Comparison of ENCODE assay signal across 8 cellular contexts in genomic region chr15:51094606-51095569, GRCh38. TPM values are rescaled to one million over a fixed set of nuclear protein-coding genes. Genes with fewer than 3 reads are reported as not detected.
DNase-seq lines count a peak whose midpoint lies in the region; ATAC-seq, FAIRE-seq and TF ChIP-seq lines count a peak whose summit lies in the region.

TNFAIP8L3 (minus strand) TSS chr15:51094906; CDS start chr15:51094595, 311 bp downstream.

- peak within 1 kb of the TSS; percentile 69 to 76 for H3K4me3 Mint-ChIP-seq in stimulated activated naive B cell treated with anti-CD40 and anti-IgM and Interleukin-4, amounts not matched to agents 10 μg/mL and 1 μg/mL and 100 μg/mL, for 72 hours

- 0 out of 2 replicates have a peak, but pooled peaks cover 5% of the 10 kb centered on the region for H4K20me1 ChIP-seq in K562 (replicated peaks; ENCODE audit: control insufficient read depth, insufficient read depth, low read length)

- in situ Hi-C loops in K562 (cut with MboI) = no loop called here

- WGBS in HUES64 = 2% methylated on average over 98 of the region's 98 CpGs
- WGBS in K562 (ENCODE audit: insufficient coverage, low coverage, missing lambda C conversion rate) = 68% methylated on average over 25 of the region's 98 CpGs

- DNase-seq in AG20443 (ENCODE audit: low spot score) (peak; percentile 78), K562 (ENCODE audit: extremely low read depth in 1 of 4, low spot score in 3 of 4) (no peak), islet precursor cell (peak; percentile 64), RKO (ENCODE audit: low spot score) (no peak)
- DNase-seq in stimulated activated naive B cell treated with anti-CD40 and anti-IgM and Interleukin-4, amounts not matched to agents 10 μg/mL and 1 μg/mL and 100 μg/mL, for 72 hours = no peak

- no TSS peak for BruUV-seq in K562 (replicated peaks; lab: Mats Ljungman, UMichigan)

- POLR2A ChIA-PET in K562 (lab: Yijun Ruan, JAX) = no interaction called here

- peak within 1 kb of the TSS; percentile 58 for H3K4me3 ChIP-seq in HUES64 (ENCODE audit: low read length)
- H3K4me3 ChIP-seq in K562 = no peak within 1 kb of the TSS

- H3K36me3 ChIP-seq in HUES64 (ENCODE audit: insufficient read depth, low read length) (no peaks in the 10 kb centered on the region), K562 (ENCODE audit: control insufficient read depth, insufficient read depth, low read length) (no peaks in the 10 kb centered on the region)

- no peaks in the 10 kb centered on the region for H3K79me2 ChIP-seq in K562 (ENCODE audit: control insufficient read depth, insufficient read depth, low read length)

- intact Hi-C loops in K562 (cut with micrococcal nuclease) = no loop called here

- H3K27me3 Mint-ChIP-seq in stimulated activated naive B cell treated with anti-CD40 and anti-IgM and Interleukin-4, amounts not matched to agents 10 μg/mL and 1 μg/mL and 100 μg/mL, for 72 hours = peaks cover 60 to 80% of the 10 kb centered on the region in 2 donors

- no peak for FAIRE-seq in K562 (lab: Jason Lieb, UNC)

- no peaks in the 10 kb centered on the region for H3K9me3 Mint-ChIP-seq in stimulated activated naive B cell treated with anti-CD40 and anti-IgM and Interleukin-4, amounts not matched to agents 10 μg/mL and 1 μg/mL and 100 μg/mL, for 72 hours

- no peak within 1 kb of the TSS for H3K27ac Mint-ChIP-seq in stimulated activated naive B cell treated with anti-CD40 and anti-IgM and Interleukin-4, amounts not matched to agents 10 μg/mL and 1 μg/mL and 100 μg/mL, for 72 hours

- ATAC-seq in K562 (no peak), HG02970 (IDR thresholded peaks at IDR 0.05; ENCODE audit: low FRiP score, unreplicated experiment) (no peak), GM21619 (IDR thresholded peaks at IDR 0.05; ENCODE audit: unreplicated experiment) (no peak)
- ATAC-seq in stimulated activated naive B cell treated with anti-CD40 and anti-IgM and Interleukin-4, amounts not matched to agents 10 μg/mL and 1 μg/mL and 100 μg/mL, for 72 hours (replicated peaks) = peak; percentile 10 to 12

- peaks cover 83% of the 10 kb centered on the region for H3K27me3 ChIP-seq in HUES64 (ENCODE audit: insufficient read depth, low read length)
- peaks cover 0 to 5% of the 10 kb centered on the region in 2 experiments; a peak in 1 of 5 replicates for H3K27me3 ChIP-seq in K562 (ENCODE audit: control insufficient read depth in 2 of 2, insufficient read depth in 2 of 2, low read length in 2 of 2)

- no peak within 1 kb of the TSS for H3K27ac ChIP-seq in HUES64 (ENCODE audit: low read depth, low read length)
- no peak within 1 kb of the TSS for H3K27ac ChIP-seq in K562 (ENCODE audit: extremely low read depth, low read depth, low read length)

- no peaks in the 10 kb centered on the region for H3K36me3 Mint-ChIP-seq in stimulated activated naive B cell treated with anti-CD40 and anti-IgM and Interleukin-4, amounts not matched to agents 10 μg/mL and 1 μg/mL and 100 μg/mL, for 72 hours

- no peak within 1 kb of the TSS for H2AFZ ChIP-seq in K562 (ENCODE audit: low read depth, low read length)

- TF ChIP-seq CTCF in K562 (IDR thresholded peaks at IDR 0.05 in 2 of 3, conservative IDR thresholded peaks at IDR 0.05 in 1 of 3; ENCODE audit: insufficient read depth in 2 of 3, low read depth in 1 of 3, low read length in 3 of 3) = no peak

- H3K9ac ChIP-seq in HUES64 (ENCODE audit: low read depth, low read length) = no peak within 1 kb of the TSS; the same call in 1 of the 2 replicates
- H3K9ac ChIP-seq in K562 (ENCODE audit: insufficient read depth in 1 of 2, low read depth in 2 of 2, low read length in 2 of 2) = no peak within 1 kb of the TSS

- H3K4me1 Mint-ChIP-seq in stimulated activated naive B cell treated with anti-CD40 and anti-IgM and Interleukin-4, amounts not matched to agents 10 μg/mL and 1 μg/mL and 100 μg/mL, for 72 hours = peaks cover 10 to 33% of the 10 kb centered on the region in 2 donors

- H3K9me3 ChIP-seq in HUES64 (ENCODE audit: insufficient read depth, low read depth, low read length) (no peaks in the 10 kb centered on the region), K562 (replicated peaks; ENCODE audit: control insufficient read depth, insufficient read depth, low read depth, low read length) (no peaks in the 10 kb centered on the region)

- H3K4me1 ChIP-seq in HUES64 (ENCODE audit: insufficient read depth, low read length) (no peaks in the 10 kb centered on the region; the same call in 1 of the 2 replicates), K562 (replicated peaks in 1 of 2; ENCODE audit: control insufficient read depth in 2 of 2, insufficient read depth in 2 of 2, low read length in 2 of 2) (peaks cover 0 to 8% of the 10 kb centered on the region in 2 experiments; a peak in 1 of 5 replicates)

- no peak within 1 kb of the TSS for H3K4me2 ChIP-seq in K562 (ENCODE audit: insufficient read depth, low read length)

- CTCF ChIA-PET in K562 (lab: Yijun Ruan, JAX; ENCODE audit: low intra/inter-chr PET ratio) = no interaction called here

- TF ChIP-seq POLR2A in K562 (conservative IDR thresholded peaks at IDR 0.05) = no peak

- H3K9me1 ChIP-seq in K562 (ENCODE audit: control insufficient read depth, insufficient read depth, low read length) = no peaks in the 10 kb centered on the region

- no peak for TF ChIP-seq RAD21 in K562 (CRISPR knock-in tag; conservative IDR thresholded peaks at IDR 0.05 in 1 of 2, IDR thresholded peaks at IDR 0.05 in 1 of 2)

- no peak for TF ChIP-seq EP300 in K562 (IDR thresholded peaks at IDR 0.05; ENCODE audit: low read length)

TF ChIP-seq in K562, 482 proteins besides CTCF, POLR2A, EP300 and RAD21:
- TF ChIP-seq ESRRB (CRISPR knock-in tag; IDR thresholded peaks at IDR 0.05; ENCODE audit: borderline replicate concordance) = no peak
- 0 out of 2 replicates have a peak, but pooled peaks have one; percentile 27 for TF ChIP-seq POLR2G (IDR thresholded peaks at IDR 0.05; ENCODE audit: low read depth, low read length)
- TF ChIP-seq MAFK (IDR thresholded peaks at IDR 0.05; ENCODE audit: low read length) = no peak
- no peak for TF ChIP-seq PHTF2 (CRISPR knock-in tag; IDR thresholded peaks at IDR 0.05)
- no peak for TF ChIP-seq KDM4B (IDR thresholded peaks at IDR 0.05; ENCODE audit: borderline replicate concordance in 2 of 2, low read depth in 1 of 2)
- TF ChIP-seq OTX1 (CRISPR knock-in tag; IDR thresholded peaks at IDR 0.05) = no peak

RNA-seq across cellular contexts. Expression of gene TNFAIP8L3, which starts in this region (rescaled TPM):
- 0.15 TPM for polyA plus RNA-seq in HUES64 (2013, experiment 1 of 2)
- 0.13 TPM for polyA plus RNA-seq in HUES64 (2013, experiment 2 of 2)
- not detected in 2 replicates for total RNA-seq in K562 (2011; cell fraction: chromatin; rRNA removed; ENCODE audit: low replicate concordance)
- total RNA-seq in K562 (2011; cell fraction: nucleolus; rRNA removed) = not detected in 2 replicates
- not detected in 2 replicates for total RNA-seq in K562 (2011; cell fraction: nucleoplasm; rRNA removed)
- not detected in 2 replicates for total RNA-seq in K562 (2014; rRNA removed)
- not detected in 2 replicates for total RNA-seq in K562 (2014; rRNA removed; fragmentation: Illumina TruSeq; extraction: Trizol)
- not detected in 2 replicates for total RNA-seq in K562 (2015; rRNA removed; fragmentation: Illumina TruSeq; extraction: Trizol)
- total RNA-seq in K562 (2021) = 0.11 TPM in 1 of 2 replicates, not detected in the other
- polyA plus RNA-seq in K562 (2011; rRNA removed) = not detected in 2 replicates
- not detected in 2 replicates for polyA plus RNA-seq in K562 (2011; cell fraction: cytosol; rRNA removed)
- polyA plus RNA-seq in K562 (2011; cell fraction: nucleus; rRNA removed) = not detected in 2 replicates
- 0.06 and 0.08 TPM in 2 replicates for polyA plus RNA-seq in K562 (2012)
- not detected in 2 replicates for polyA plus RNA-seq in K562 (2014; fragmentation: Illumina TruSeq; extraction: Trizol)
- polyA plus RNA-seq in K562 (2014; fragmentation: Nextera tagmentation; extraction: Ambion mirVana) = under 1 TPM in 1 of 2 experiments, not detected in 1; 0.13 TPM
- polyA plus RNA-seq in K562 (2014; rRNA removed) = not detected in 2 replicates
- not detected in 2 replicates for polyA minus RNA-seq in K562 (2011; rRNA and poly(A)+ RNA removed)
- not detected in 2 replicates for polyA minus RNA-seq in K562 (2011; cell fraction: cytosol; rRNA and poly(A)+ RNA removed)
- not detected in 2 replicates for polyA minus RNA-seq in K562 (2011; cell fraction: nucleus; rRNA and poly(A)+ RNA removed)

Comparison
In these comparisons a context has a peak if more than half of its experiments do, and no peak if none do; other contexts are left out.
1. DNase-seq: peak in AG20443 (single experiment) and islet precursor cell (single experiment); none in K562 (0 of 4), stimulated activated naive B cell treated with anti-CD40 and anti-IgM and Interleukin-4, amounts not matched to agents 10 μg/mL and 1 μg/mL and 100 μg/mL, for 72 hours (single experiment) and RKO (single experiment).
2. ATAC-seq: peak in stimulated activated naive B cell treated with anti-CD40 and anti-IgM and Interleukin-4, amounts not matched to agents 10 μg/mL and 1 μg/mL and 100 μg/mL, for 72 hours (2 of 2); none in K562 (single experiment), HG02970 (single experiment) and GM21619 (single experiment).